8 cellular contexts compared by ENCODE assay signal in genomic region chr22:28882878-28883656, GRCh38. TPM values are rescaled to one million over a fixed set of nuclear protein-coding genes. Genes with fewer than 3 reads are reported as not detected.
A peak's percentile ranks its signal among the peaks of the same experiment; 100 is the strongest.
DNase-seq lines count a peak whose midpoint lies in the region; ATAC-seq and TF ChIP-seq lines count a peak whose summit lies in the region.

Gene ZNRF3, plus strand, starts transcription at chr22:28883572. Its CDS starts 195 bp downstream, at chr22:28883767.

- H3K36me3 ChIP-seq in KMS-11 (ENCODE audit: insufficient read depth) (no peaks in the 10 kb centered on the region), fibroblast of lung (ENCODE audit: control insufficient read depth, insufficient read depth, low read length) (no peaks in the 10 kb centered on the region)

- peak within 1 kb of the TSS; percentile 100 for H3K4me2 ChIP-seq in KMS-11
- H3K4me2 ChIP-seq in fibroblast of lung (ENCODE audit: extremely low read depth, insufficient read depth, low read length), result peak within 1 kb of the TSS; percentile 99

- no peaks in the 10 kb centered on the region for H3K9me3 ChIP-seq in fibroblast of lung (ENCODE audit: control insufficient read depth, insufficient read depth, low read depth, low read length)

- H3K27me3 ChIP-seq in KMS-11 (ENCODE audit: insufficient read depth, low read depth), result no peaks in the 10 kb centered on the region
- H3K27me3 ChIP-seq in fibroblast of lung (ENCODE audit: control insufficient read depth, insufficient read depth, low read length), result no peaks in the 10 kb centered on the region

- peaks cover 35% of the 10 kb centered on the region; the same call in 1 of the 2 replicates for H3K79me2 ChIP-seq in KMS-11 (ENCODE audit: insufficient read depth, low read depth)
- H3K79me2 ChIP-seq in fibroblast of lung (ENCODE audit: control insufficient read depth, insufficient read depth, low read length), result peaks cover 2% of the 10 kb centered on the region

- peaks cover 25% of the 10 kb centered on the region for H3K4me1 ChIP-seq in KMS-11 (ENCODE audit: low read depth, poor library complexity, severe bottlenecking)
- peaks cover 2% of the 10 kb centered on the region for H3K4me1 ChIP-seq in fibroblast of lung (ENCODE audit: control insufficient read depth, extremely low read depth, insufficient read depth, low read length)

- no peak within 1 kb of the TSS for H3K4me3 ChIP-seq in KMS-11 (IDR thresholded peaks at IDR 0.05; ENCODE audit: insufficient read depth, low read depth, low read length)
- H3K4me3 ChIP-seq in fibroblast of lung (replicated peaks in 1 of 4; ENCODE audit: control extremely low read depth in 1 of 4, insufficient read depth in 1 of 4, low read depth in 3 of 4, low read length in 4 of 4), result peak within 1 kb of the TSS; percentile 65 to 81 (median 71)

- peak within 1 kb of the TSS; percentile 83 for H3K9ac ChIP-seq in KMS-11
- peak within 1 kb of the TSS; percentile 50 for H3K9ac ChIP-seq in fibroblast of lung (ENCODE audit: insufficient read depth, low read length)

- H3K27ac ChIP-seq in KMS-11, result peak within 1 kb of the TSS; percentile 57
- no peak within 1 kb of the TSS for H3K27ac ChIP-seq in fibroblast of lung (ENCODE audit: insufficient read depth, low read length)

- H3K27ac Mint-ChIP-seq in activated T-helper 2 cell treated with anti-CD3 and anti-CD28 coated beads, Interferon-gamma antibody, Interleukin-2, Interleukin-4, amounts not matched to agents 10 μg/mL and 5 μg/mL and 100 μg/mL, durations not matched to agents 14 hours and 24 hours and 36 hours, result no peak within 1 kb of the TSS
- peak within 1 kb of the TSS in 5 of 6 donors; percentile 14 to 86 (median 58) for H3K27ac Mint-ChIP-seq in naive B cell

- peaks cover 63% of the 10 kb centered on the region for H3K27me3 Mint-ChIP-seq in activated T-helper 2 cell treated with anti-CD3 and anti-CD28 coated beads, Interferon-gamma antibody, Interleukin-2, Interleukin-4, amounts not matched to agents 10 μg/mL and 5 μg/mL and 100 μg/mL, durations not matched to agents 14 hours and 24 hours and 36 hours (ENCODE audit: low read depth)
- peaks cover 11 to 23% (median 14%) of the 10 kb centered on the region in 3 donors for H3K27me3 Mint-ChIP-seq in naive B cell

- ATAC-seq in naive B cell (ENCODE audit: low read depth in 2 of 2), result peak; percentile 79 to 82

- peak within 1 kb of the TSS; percentile 90 for H2AFZ ChIP-seq in KMS-11 (ENCODE audit: low read depth)
- peak within 1 kb of the TSS; percentile 90 for H2AFZ ChIP-seq in fibroblast of lung (ENCODE audit: low read length)

- H3K9me3 Mint-ChIP-seq in activated T-helper 2 cell treated with anti-CD3 and anti-CD28 coated beads, Interferon-gamma antibody, Interleukin-2, Interleukin-4, amounts not matched to agents 10 μg/mL and 5 μg/mL and 100 μg/mL, durations not matched to agents 14 hours and 24 hours and 36 hours, result no peaks in the 10 kb centered on the region
- peaks cover 0 to 2% (median 0%) of the 10 kb centered on the region in 7 donors for H3K9me3 Mint-ChIP-seq in naive B cell

- peak within 1 kb of the TSS; percentile 72 for H3K4me3 Mint-ChIP-seq in activated T-helper 2 cell treated with anti-CD3 and anti-CD28 coated beads, Interferon-gamma antibody, Interleukin-2, Interleukin-4, amounts not matched to agents 10 μg/mL and 5 μg/mL and 100 μg/mL, durations not matched to agents 14 hours and 24 hours and 36 hours (ENCODE audit: low read depth)
- H3K4me3 Mint-ChIP-seq in naive B cell, result peak within 1 kb of the TSS; percentile 85 to 95 (median 90)

- peaks cover 12% of the 10 kb centered on the region for H3K4me1 Mint-ChIP-seq in activated T-helper 2 cell treated with anti-CD3 and anti-CD28 coated beads, Interferon-gamma antibody, Interleukin-2, Interleukin-4, amounts not matched to agents 10 μg/mL and 5 μg/mL and 100 μg/mL, durations not matched to agents 14 hours and 24 hours and 36 hours (ENCODE audit: low read depth)
- H3K4me1 Mint-ChIP-seq in naive B cell, result peaks cover 20 to 23% (median 22%) of the 10 kb centered on the region in 3 donors

- H4K20me1 ChIP-seq in KMS-11 (ENCODE audit: insufficient read depth) (peaks cover 9% of the 10 kb centered on the region; the same call in 1 of the 2 replicates), fibroblast of lung (ENCODE audit: control insufficient read depth, extremely low read depth, insufficient read depth, low read length) (no peaks in the 10 kb centered on the region)

- H3K36me3 Mint-ChIP-seq in activated T-helper 2 cell treated with anti-CD3 and anti-CD28 coated beads, Interferon-gamma antibody, Interleukin-2, Interleukin-4, amounts not matched to agents 10 μg/mL and 5 μg/mL and 100 μg/mL, durations not matched to agents 14 hours and 24 hours and 36 hours (ENCODE audit: low read depth), result peaks cover 3% of the 10 kb centered on the region
- H3K36me3 Mint-ChIP-seq in naive B cell, result no peaks in the 10 kb centered on the region

- intact Hi-C loops in activated T-helper 2 cell treated with anti-CD3 and anti-CD28 coated beads, Interferon-gamma antibody, Interleukin-2, Interleukin-4, amounts not matched to agents 10 μg/mL and 5 μg/mL and 100 μg/mL, durations not matched to agents 14 hours and 24 hours and 36 hours (cut with micrococcal nuclease), result loop anchor here (5.0 kb wide), 1 partner anchor 141 kb away; the partner anchor contains the start of genes CHEK2 and HSCB

- DNase-seq in Ammon's horn (ENCODE audit: low spot score) (peak; percentile 98), GM20000 (ENCODE audit: low spot score) (peak; percentile 89), RPMI7951 (ENCODE audit: low read depth) (peak; percentile 84), fibroblast of lung (ENCODE audit: low read depth in 2 of 2) (peak; percentile 86 to 95), naive B cell (peak; percentile 79)
- DNase-seq in activated T-helper 2 cell treated with anti-CD3 and anti-CD28 coated beads, Interferon-gamma antibody, Interleukin-2, Interleukin-4, amounts not matched to agents 10 μg/mL and 5 μg/mL and 100 μg/mL, durations not matched to agents 14 hours and 24 hours and 36 hours (ENCODE audit: low spot score), result peak; percentile 76
- peak; percentile 75 for DNase-seq in stimulated activated CD8-positive, alpha-beta memory T cell treated with anti-CD3 and anti-CD28 coated beads, Interleukin-7, amount 100 ng/mL, for 24 hours (ENCODE audit: low read depth)

- TF ChIP-seq CTCF in GM20000 (IDR thresholded peaks at IDR 0.05; ENCODE audit: extremely low read depth, missing control alignments) (no peak), KMS-11 (conservative IDR thresholded peaks at IDR 0.05; ENCODE audit: low read depth, low read length) (no peak), fibroblast of lung (conservative IDR thresholded peaks at IDR 0.05 in 1 of 2, IDR thresholded peaks at IDR 0.05 in 1 of 2; ENCODE audit: low read depth in 1 of 2, low read length in 2 of 2) (no peak)

RNA-seq across cellular contexts. Expression of gene ZNRF3, which starts in this region (rescaled TPM):
- 2.3 and 2.7 TPM in 2 replicates for total RNA-seq in RPMI7951 (2014; rRNA removed; shearing (Covaris generic))
- total RNA-seq in activated T-helper 2 cell treated with anti-CD3 and anti-CD28 coated beads, Interferon-gamma antibody, Interleukin-2, Interleukin-4, amounts not matched to agents 10 μg/mL and 5 μg/mL and 100 μg/mL, durations not matched to agents 14 hours and 24 hours and 36 hours, result 0.82 and 1.1 TPM in 2 replicates
- 2.3 and 2.6 TPM in 2 replicates for total RNA-seq in fibroblast of lung
- polyA plus RNA-seq in fibroblast of lung (1.1 and 2.5 TPM in 2 replicates), naive B cell (ENCODE audit: low read depth in 6 of 6) (under 1 TPM in 4 of 6 donors, not detected in 2; 0.09 to 0.23 (median 0.17) TPM)
- polyA plus RNA-seq in fibroblast of lung (2012), result 1.2 and 3.1 TPM in 2 replicates
- polyA minus RNA-seq in fibroblast of lung (ENCODE audit: low replicate concordance), result 2.6 and 3.8 TPM in 2 replicates

Comparison
In these comparisons a context has a peak if more than half of its experiments do, and no peak if none do; other contexts are left out.
1. Peak in DNase-seq and ATAC-seq in naive B cell; RNA of the gene not detected or under 1 TPM.